27 cellular contexts compared by ENCODE assay signal in the genomic region with DNA sequence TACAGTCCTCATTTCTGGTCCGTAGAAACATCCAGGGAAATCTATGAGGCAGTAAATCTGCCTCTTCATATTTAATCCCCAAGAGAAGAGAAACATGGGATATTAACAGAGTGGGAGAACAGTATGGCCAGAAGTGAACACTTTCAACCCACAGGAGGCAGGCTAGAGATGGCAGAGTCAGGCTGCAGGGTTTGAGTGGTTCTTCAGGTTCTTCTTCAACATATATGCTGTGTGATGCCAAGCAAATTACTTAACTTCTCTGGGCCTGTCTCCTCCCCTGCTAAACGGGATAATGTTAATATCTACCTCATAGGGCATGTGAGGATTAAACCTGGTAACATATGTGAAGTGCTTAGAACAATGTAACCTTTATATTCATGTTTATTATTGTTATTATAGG.
"Had no signal": no experiment of that assay in that cellular context is flagged by ENCODE, and none has a peak within 500 bp of the region (broad histone marks: within the 10 kb centered on the region; RNA-seq: fewer than 3 reads in every experiment).

No MANE protein-coding gene starts in this region.

- H3K27me3 ChIP-seq: gastroesophageal sphincter, neutrophil, pancreas, right atrium auricular region, upper lobe of left lung had no signal

- ATAC-seq: activated CD4-positive, alpha-beta T cell treated with anti-CD3 and anti-CD28 coated beads for 36 hours; esophagus mucosa; gastroesophageal sphincter; left cardiac atrium; pancreas; psoas muscle; stimulated activated naive CD8-positive, alpha-beta T cell treated with anti-CD3 and anti-CD28 coated beads, Interleukin-15, Interleukin-2, amounts not matched to agents 100 U/mL and 50 U/mL, for 24 hours had no signal

- H3K27me3 Mint-ChIP-seq: activated B cell treated with CpG ODN at 0.5 μM for 24 hours; activated naive CD8-positive, alpha-beta T cell treated with anti-CD3 and anti-CD28 coated beads, Interleukin-2, amount 10 ng/mL, durations not matched to agents 7 days and 5 days; activated T-cell treated with anti-CD3 and anti-CD28 coated beads, Interleukin-2, amount 50 U/mL, for 24 hours; memory B cell had no signal

- H3K4me3 Mint-ChIP-seq: activated B cell treated with CpG ODN at 0.5 μM for 24 hours; activated CD4-positive, alpha-beta T cell treated with anti-CD3 and anti-CD28 coated beads for 36 hours; activated naive CD8-positive, alpha-beta T cell treated with anti-CD3 and anti-CD28 coated beads, Interleukin-2, amount 10 ng/mL, durations not matched to agents 7 days and 5 days; activated T-cell treated with anti-CD3 and anti-CD28 coated beads, Interleukin-2, amount 50 U/mL, for 24 hours; memory B cell; nephron had no signal

- H3K9me3 ChIP-seq: gastroesophageal sphincter, neutrophil, pancreas, psoas muscle, right atrium auricular region, upper lobe of left lung had no signal

- H3K4me1 ChIP-seq: gastroesophageal sphincter, pancreas, psoas muscle, right atrium auricular region, upper lobe of left lung had no signal

- H3K27ac ChIP-seq: gastroesophageal sphincter, neutrophil, pancreas, psoas muscle, right atrium auricular region, upper lobe of left lung had no signal

- H3K27ac Mint-ChIP-seq: activated B cell treated with CpG ODN at 0.5 μM for 24 hours; activated CD4-positive, alpha-beta T cell treated with anti-CD3 and anti-CD28 coated beads for 36 hours; activated naive CD8-positive, alpha-beta T cell treated with anti-CD3 and anti-CD28 coated beads, Interleukin-2, amount 10 ng/mL, durations not matched to agents 7 days and 5 days; activated T-cell treated with anti-CD3 and anti-CD28 coated beads, Interleukin-2, amount 50 U/mL, for 24 hours; activated T-helper 2 cell treated with anti-CD3 and anti-CD28 coated beads, Interferon-gamma antibody, Interleukin-2, Interleukin-4, amounts not matched to agents 10 μg/mL and 5 μg/mL and 100 μg/mL, durations not matched to agents 14 hours and 24 hours and 36 hours; memory B cell; nephron had no signal

- H3K36me3 ChIP-seq: gastroesophageal sphincter, neutrophil, pancreas, right atrium auricular region, upper lobe of left lung had no signal

- H3K4me3 ChIP-seq: gastroesophageal sphincter, pancreas, psoas muscle, right atrium auricular region, upper lobe of left lung had no signal

- H3K4me1 Mint-ChIP-seq: activated B cell treated with CpG ODN at 0.5 μM for 24 hours; activated CD4-positive, alpha-beta T cell treated with anti-CD3 and anti-CD28 coated beads for 36 hours; activated naive CD8-positive, alpha-beta T cell treated with anti-CD3 and anti-CD28 coated beads, Interleukin-2, amount 10 ng/mL, durations not matched to agents 7 days and 5 days; memory B cell; nephron had no signal

- H3K36me3 Mint-ChIP-seq: activated naive CD8-positive, alpha-beta T cell treated with anti-CD3 and anti-CD28 coated beads, Interleukin-2, amount 10 ng/mL, durations not matched to agents 7 days and 5 days; memory B cell had no signal

- DNase-seq: activated B cell treated with CpG ODN at 0.5 μM for 24 hours; activated CD4-positive, alpha-beta T cell treated with anti-CD3 and anti-CD28 coated beads for 36 hours; activated CD4-positive, alpha-beta T cell treated with anti-CD3 and anti-CD28 coated beads, Interleukin-2, amount 50 U/mL, for 4 hours; activated CD8-positive, alpha-beta memory T cell treated with anti-CD3 and anti-CD28 coated beads for 24 hours; activated CD8-positive, alpha-beta memory T cell treated with anti-CD3 and anti-CD28 coated beads, Interleukin-2, amount 50 U/mL, for 4 hours; activated naive CD4-positive, alpha-beta T cell treated with Interleukin-2 at 50 U/mL for 16 hours; activated naive CD8-positive, alpha-beta T cell treated with anti-CD3 and anti-CD28 coated beads, Interleukin-2, amount 10 ng/mL, durations not matched to agents 7 days and 5 days; activated T-cell treated with anti-CD3 and anti-CD28 coated beads, Interleukin-2, amount 50 U/mL, for 24 hours; amniotic stem cell; dermis blood vessel endothelial cell; effector CD8-positive, alpha-beta T cell; head of caudate nucleus; hypothalamus; left cardiac atrium; pancreas; psoas muscle; stimulated activated CD4-positive, alpha-beta T cell treated with anti-CD3 and anti-CD28 coated beads, Interleukin-4, amount 100 ng/mL, for 4 hours; stimulated activated naive CD8-positive, alpha-beta T cell treated with anti-CD3 and anti-CD28 coated beads, Interleukin-15, Interleukin-2, amounts not matched to agents 100 U/mL and 50 U/mL, for 24 hours; T-helper 9 cell; upper lobe of left lung had no signal

- H3K9me3 Mint-ChIP-seq: activated B cell treated with CpG ODN at 0.5 μM for 24 hours; activated naive CD8-positive, alpha-beta T cell treated with anti-CD3 and anti-CD28 coated beads, Interleukin-2, amount 10 ng/mL, durations not matched to agents 7 days and 5 days; activated T-cell treated with anti-CD3 and anti-CD28 coated beads, Interleukin-2, amount 50 U/mL, for 24 hours; activated T-helper 2 cell treated with anti-CD3 and anti-CD28 coated beads, Interferon-gamma antibody, Interleukin-2, Interleukin-4, amounts not matched to agents 10 μg/mL and 5 μg/mL and 100 μg/mL, durations not matched to agents 14 hours and 24 hours and 36 hours; memory B cell; nephron had no signal
